ENCODE assay signal across 12 cellular contexts in genomic region chr19:55247621-55248099, GRCh38. TPM values are rescaled to one million over a fixed set of nuclear protein-coding genes. Genes with fewer than 3 reads are reported as not detected.
DNase-seq lines count a peak whose midpoint lies in the region; ATAC-seq and TF ChIP-seq lines count a peak whose summit lies in the region.
"Had no signal": no experiment of that assay in that cellular context is flagged by ENCODE, and none has a peak within 500 bp of the region (broad histone marks: within the 10 kb centered on the region; RNA-seq: fewer than 3 reads in every experiment).

No MANE protein-coding gene starts in this region.

- CTCF ChIA-PET in CD4-positive, alpha-beta memory T cell (lab: Charles Lee; ENCODE audit: partially characterized antibody): interaction anchor here (0.6 kb wide), 1 partner anchor 69 kb away, joined by 3 read pairs; no protein-coding TSS in a partner anchor
- CTCF ChIA-PET in T-cell (lab: Charles Lee): no interaction called here

- H4K20me1 ChIP-seq in Loucy (ENCODE audit: insufficient read depth, low read length, poor library complexity, severe bottlenecking): peaks cover 82% of the 10 kb centered on the region

- TF ChIP-seq CTCF in Loucy (conservative IDR thresholded peaks at IDR 0.05; ENCODE audit: low read length): no peak
- no peak for TF ChIP-seq CTCF in cardiac fibroblast (IDR thresholded peaks at IDR 0.05; ENCODE audit: low read depth, low read length)
- TF ChIP-seq CTCF in lower lobe of right lung (IDR thresholded peaks at IDR 0.05): no peak

- H3K9me2 ChIP-seq in Loucy (replicated peaks; ENCODE audit: low read depth, low read length): no peaks in the 10 kb centered on the region

- H3K9me3 ChIP-seq in Loucy (ENCODE audit: insufficient read depth, low read depth, low read length) (no peaks in the 10 kb centered on the region), lower lobe of right lung (no peaks in the 10 kb centered on the region)
- no peaks in the 10 kb centered on the region for H3K9me3 ChIP-seq in CD4-positive, alpha-beta memory T cell (ENCODE audit: control insufficient read depth in 1 of 2, low read length in 2 of 2)
- H3K9me3 ChIP-seq: esophagus squamous epithelium had no signal

- H3K27me3 Mint-ChIP-seq in CD4-positive, alpha-beta memory T cell: no peaks in the 10 kb centered on the region
- H3K27me3 Mint-ChIP-seq in T-cell: no peaks in the 10 kb centered on the region

- H3F3A ChIP-seq in Loucy (ENCODE audit: low read depth): peaks cover 4% of the 10 kb centered on the region; the same call in 1 of the 2 replicates

- peak; percentile 87 for DNase-seq in COLO668 (lab: John Stamatoyannopoulos, UW; ENCODE audit: unreplicated experiment)
- DNase-seq in cardiac fibroblast (ENCODE audit: low read depth in 2 of 2): peak; percentile 62 to 73
- peak; percentile 86 for DNase-seq in lower lobe of right lung
- no peak for DNase-seq in CD4-positive, alpha-beta memory T cell
- DNase-seq in T-cell: no peak
- no peak for DNase-seq in activated T-cell treated with anti-CD3 and anti-CD28 coated beads, Interleukin-2, amount 50 U/mL, for 48 hours
- no peak for DNase-seq in AML-193 (lab: John Stamatoyannopoulos, UW)
- DNase-seq: esophagus squamous epithelium had no signal

- no peak overlapping the region for H3K27ac Mint-ChIP-seq in CD4-positive, alpha-beta memory T cell
- no peak overlapping the region for H3K27ac Mint-ChIP-seq in T-cell

- POLR2A ChIA-PET in CD4-positive, alpha-beta memory T cell (lab: Charles Lee; ENCODE audit: partially characterized antibody): interaction anchor here (1.3 kb wide), 1 partner anchor 12 kb away, joined by 5 read pairs; the partner anchor contains the start of gene PPP6R1
- POLR2A ChIA-PET in T-cell (lab: Charles Lee): interaction anchor here in 1 of 2 donors (0.6 kb wide), 1 partner anchor 13 kb away, joined by 10 read pairs; no protein-coding TSS in a partner anchor

- H3K79me2 ChIP-seq in Loucy (ENCODE audit: insufficient read depth, low read length): peaks cover 97% of the 10 kb centered on the region

- peaks cover 28 to 41% of the 10 kb centered on the region in 2 donors for H3K36me3 Mint-ChIP-seq in CD4-positive, alpha-beta memory T cell
- peaks cover 19% of the 10 kb centered on the region for H3K36me3 Mint-ChIP-seq in T-cell

- peaks cover 23 to 50% (median 36%) of the 10 kb centered on the region in 4 donors for H3K4me1 Mint-ChIP-seq in CD4-positive, alpha-beta memory T cell
- peaks cover 28 to 49% (median 45%) of the 10 kb centered on the region in 3 donors for H3K4me1 Mint-ChIP-seq in T-cell

- H2AFZ ChIP-seq in Loucy (ENCODE audit: low read length): no peak overlapping the region

- H3K4me3 ChIP-seq in Loucy (ENCODE audit: low read length, poor library complexity, severe bottlenecking): no peak overlapping the region
- no peak overlapping the region for H3K4me3 ChIP-seq in cardiac fibroblast (replicated peaks in 1 of 2; ENCODE audit: low read depth in 2 of 2, low read length in 2 of 2)
- no peak overlapping the region for H3K4me3 ChIP-seq in lower lobe of right lung
- H3K4me3 ChIP-seq in CD4-positive, alpha-beta memory T cell (ENCODE audit: low read length in 2 of 2): no peak overlapping the region
- H3K4me3 ChIP-seq: esophagus squamous epithelium had no signal

- intact Hi-C loops in lower lobe of right lung (cut with DNase I): no loop called here
- intact Hi-C loops in CD4-positive, alpha-beta memory T cell (cut with micrococcal nuclease): no loop called here

- H3K36me3 ChIP-seq in Loucy (ENCODE audit: insufficient read depth, low read length): peaks cover 73% of the 10 kb centered on the region; the same call in 1 of the 2 replicates
- peaks cover 45% of the 10 kb centered on the region for H3K36me3 ChIP-seq in lower lobe of right lung
- H3K36me3 ChIP-seq in CD4-positive, alpha-beta memory T cell (ENCODE audit: insufficient read depth, low read length): peaks cover 39% of the 10 kb centered on the region

- peak; percentile 78 to 84 for ATAC-seq in lower lobe of right lung
- no peak for ATAC-seq in T-cell (replicated peaks in 1 of 4)
- ATAC-seq: activated naive CD4-positive, alpha-beta T cell treated with anti-CD3 and anti-CD28 coated beads, Interleukin-2, amount 50 U/mL, for 72 hours had no signal

- no peak overlapping the region for H3K27ac ChIP-seq in lower lobe of right lung
- H3K27ac ChIP-seq in CD4-positive, alpha-beta memory T cell (ENCODE audit: low read depth, low read length): no peak overlapping the region
- H3K27ac ChIP-seq: VCaP had no signal

- no peak overlapping the region for H3K4me3 Mint-ChIP-seq in CD4-positive, alpha-beta memory T cell
- no peak overlapping the region for H3K4me3 Mint-ChIP-seq in T-cell
- H3K4me3 Mint-ChIP-seq: neural crest cell had no signal

- peak overlapping the region; percentile 41 for H3K4me2 ChIP-seq in Loucy (ENCODE audit: low read depth, low read length, poor library complexity, severe bottlenecking)

- peaks cover 46% of the 10 kb centered on the region for H3K4me1 ChIP-seq in Loucy (ENCODE audit: insufficient read depth, low read length, poor library complexity, severe bottlenecking)
- peaks cover 50% of the 10 kb centered on the region for H3K4me1 ChIP-seq in lower lobe of right lung
- peaks cover 54% of the 10 kb centered on the region for H3K4me1 ChIP-seq in CD4-positive, alpha-beta memory T cell (ENCODE audit: insufficient read depth, low read length)

- H3K9me3 Mint-ChIP-seq in CD4-positive, alpha-beta memory T cell: no peaks in the 10 kb centered on the region
- no peaks in the 10 kb centered on the region for H3K9me3 Mint-ChIP-seq in T-cell
- H3K9me3 Mint-ChIP-seq: activated naive CD4-positive, alpha-beta T cell treated with anti-CD3 and anti-CD28 coated beads, Interleukin-2, amount 50 U/mL, for 72 hours; neural crest cell had no signal

- H3K27me3 ChIP-seq in Loucy (ENCODE audit: insufficient read depth, low read length, poor library complexity, severe bottlenecking): no peaks in the 10 kb centered on the region
- H3K27me3 ChIP-seq in lower lobe of right lung (ENCODE audit: low read depth): no peaks in the 10 kb centered on the region
- H3K27me3 ChIP-seq in CD4-positive, alpha-beta memory T cell (ENCODE audit: insufficient read depth, low read length): no peaks in the 10 kb centered on the region
- H3K27me3 ChIP-seq: esophagus squamous epithelium had no signal

- H3K9ac ChIP-seq in Loucy (ENCODE audit: low read depth, low read length, poor library complexity, severe bottlenecking): no peak overlapping the region

RNA-seq across cellular contexts. Expression of gene PPP6R1, which starts 11.2 kb away (rescaled TPM):
- total RNA-seq in lower lobe of right lung (69.1 TPM), T-cell (100 to 1,000 TPM; 173 to 208 (median 194) TPM)
- 100 to 1,000 TPM; 161 to 162 TPM for total RNA-seq in CD4-positive, alpha-beta memory T cell
- 100 to 1,000 TPM in 1 of 2 donors, 10 to 100 TPM in 1; 22.9 to 107 TPM for polyA plus RNA-seq in CD4-positive, alpha-beta memory T cell

RNA-seq across cellular contexts. Expression of gene TMEM86B, which starts 19.1 kb away (rescaled TPM):
- total RNA-seq in lower lobe of right lung: 4.8 TPM
- 10 to 100 TPM; 19.7 to 22.1 TPM for total RNA-seq in CD4-positive, alpha-beta memory T cell
- 1 to 10 TPM in 1 of 2 donors, not detected in 1; 3.5 TPM for polyA plus RNA-seq in CD4-positive, alpha-beta memory T cell
- total RNA-seq in T-cell: 10 to 100 TPM; 10.6 to 22.4 (median 18.2) TPM

RNA-seq across cellular contexts. Expression of gene HSPBP1, which starts 32.2 kb away (rescaled TPM):
- total RNA-seq in lower lobe of right lung: 23.9 TPM
- 10 to 100 TPM; 17.9 to 18.5 TPM for total RNA-seq in CD4-positive, alpha-beta memory T cell
- 10 to 100 TPM; 35.7 to 38.7 TPM for polyA plus RNA-seq in CD4-positive, alpha-beta memory T cell
- total RNA-seq in T-cell: 10 to 100 TPM; 16.8 to 27.6 (median 24.7) TPM

RNA-seq across cellular contexts. Expression of gene BRSK1, which starts 36.1 kb away (rescaled TPM):
- total RNA-seq in lower lobe of right lung: 1.0 TPM
- 1 to 10 TPM; 1.4 to 1.7 TPM for total RNA-seq in CD4-positive, alpha-beta memory T cell
- polyA plus RNA-seq in CD4-positive, alpha-beta memory T cell: not detected
- 1 to 10 TPM; 2.9 to 5.8 (median 3.9) TPM for total RNA-seq in T-cell

RNA-seq across cellular contexts. Expression of gene PTPRH, which starts 38.4 kb away (rescaled TPM):
- total RNA-seq in lower lobe of right lung (0.30 TPM), T-cell (1 to 10 TPM in 1 of 5 donors, under 1 TPM in 2, not detected in 2; 0.16 to 1.1 (median 0.51) TPM)
- not detected for total RNA-seq in CD4-positive, alpha-beta memory T cell
- not detected for polyA plus RNA-seq in CD4-positive, alpha-beta memory T cell

Comparison
In these comparisons a context has a peak if more than half of its experiments do, and no peak if none do; other contexts are left out.
1. DNase-seq: peak in COLO668 (single experiment), cardiac fibroblast (2 of 2) and lower lobe of right lung (single experiment); none in CD4-positive, alpha-beta memory T cell (0 of 5), T-cell (0 of 34), activated T-cell treated with anti-CD3 and anti-CD28 coated beads, Interleukin-2, amount 50 U/mL, for 48 hours (0 of 2) and AML-193 (0 of 2).
2. ATAC-seq: peak in lower lobe of right lung (2 of 2); none in T-cell (0 of 4).